In the genomic region with DNA sequence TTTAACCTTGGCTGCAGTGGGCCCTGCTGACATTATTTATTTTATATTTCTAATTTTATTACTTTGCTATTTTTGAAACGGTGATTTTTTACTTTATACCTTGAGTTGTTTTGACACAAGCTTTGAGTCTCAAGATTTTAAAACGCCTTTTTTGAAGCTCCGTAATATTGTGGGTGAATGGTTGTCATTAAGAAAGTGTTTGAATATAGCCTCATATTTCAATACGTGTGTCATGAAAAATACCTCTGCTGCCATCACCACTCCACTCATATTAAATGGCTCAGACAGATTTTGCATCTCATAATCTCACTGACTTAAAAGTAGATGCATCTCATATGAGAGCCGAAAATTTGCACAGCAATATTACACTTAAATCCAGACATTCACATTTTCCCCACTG, we compare ENCODE assay signal across 7 cellular contexts.
"Had no signal": no experiment of that assay in that cellular context is flagged by ENCODE, and none has a peak within 500 bp of the region (broad histone marks: within the 10 kb centered on the region; RNA-seq: fewer than 3 reads in every experiment).

No MANE protein-coding gene starts in this region.

- ATAC-seq: K562 had no signal

- DNase-seq: GOT3, H9, HCEC 1CT, IMR-90, KG1 had no signal

- FAIRE-seq: HTR-8/SVneo, K562 had no signal

- H3K4me3 ChIP-seq: K562 had no signal
